ENCODE assay signal across 1 cellular context in genomic region chr6:37187321-37188022, GRCh38.
TF ChIP-seq lines count a peak whose summit lies in the region.

No MANE protein-coding gene starts in this region.

TF ChIP-seq in HEK293T, 16 proteins besides CTCF, POLR2A, EP300 and RAD21 (continued from another document):
- TF ChIP-seq PKNOX1 (IDR thresholded peaks at IDR 0.05) (no peak), ZNF384 (IDR thresholded peaks at IDR 0.05) (no peak), L3MBTL2 (conservative IDR thresholded peaks at IDR 0.05) (no peak)
